In the genomic region with DNA sequence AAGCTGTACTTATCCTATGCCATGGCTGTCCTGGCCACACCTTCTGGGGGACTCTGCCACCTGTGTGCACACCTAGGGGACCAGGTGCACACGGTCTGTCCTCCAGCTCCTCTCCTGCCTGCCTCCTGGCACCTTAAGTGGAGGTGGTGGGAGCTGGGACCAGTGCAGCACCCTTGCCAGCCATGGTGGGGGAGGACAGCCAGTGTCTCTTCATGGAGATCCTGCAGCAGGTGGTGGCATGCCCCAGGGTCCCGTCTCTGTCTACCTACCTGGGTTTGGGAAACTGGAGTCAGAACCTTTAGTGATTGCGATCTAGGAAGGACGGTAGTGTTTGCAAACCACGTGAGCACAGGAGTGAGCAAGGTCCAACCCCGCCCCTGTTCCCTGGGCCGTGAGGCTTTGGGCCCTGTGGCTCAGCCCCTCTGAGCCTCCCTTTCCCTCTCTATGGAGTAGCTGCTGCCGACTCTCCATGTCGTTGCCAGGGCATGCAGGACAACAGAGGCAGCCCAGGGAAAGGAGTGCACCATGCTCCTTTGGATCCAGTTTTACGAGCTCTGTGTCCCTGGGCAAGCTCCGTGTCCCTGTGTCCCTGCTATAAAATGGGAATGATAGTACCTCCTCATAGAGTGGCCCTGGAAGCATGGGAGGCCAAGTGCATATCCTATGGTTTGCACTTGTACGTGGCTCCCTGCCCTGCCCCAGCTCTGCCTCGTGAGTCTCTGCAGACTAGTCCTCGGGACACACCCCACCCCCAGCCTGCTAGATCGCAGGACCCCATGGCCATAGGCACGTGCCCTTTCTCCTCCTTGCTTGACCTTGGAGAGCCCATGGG, we compare ENCODE assay signal across 1 cellular context.
TF ChIP-seq lines count a peak whose summit lies in the region.

No MANE protein-coding gene starts in this region.

TF ChIP-seq in HepG2, 621 proteins besides CTCF, POLR2A, EP300 and RAD21 (continued from another document and continues in another):
- TF ChIP-seq ATF7-NPFF (CRISPR knock-in tag; IDR thresholded peaks at IDR 0.05; ENCODE audit: low read depth): no peak
- TF ChIP-seq BORCS8-MEF2B (CRISPR knock-in tag; IDR thresholded peaks at IDR 0.05): no peak
- TF ChIP-seq, protein P1, sequence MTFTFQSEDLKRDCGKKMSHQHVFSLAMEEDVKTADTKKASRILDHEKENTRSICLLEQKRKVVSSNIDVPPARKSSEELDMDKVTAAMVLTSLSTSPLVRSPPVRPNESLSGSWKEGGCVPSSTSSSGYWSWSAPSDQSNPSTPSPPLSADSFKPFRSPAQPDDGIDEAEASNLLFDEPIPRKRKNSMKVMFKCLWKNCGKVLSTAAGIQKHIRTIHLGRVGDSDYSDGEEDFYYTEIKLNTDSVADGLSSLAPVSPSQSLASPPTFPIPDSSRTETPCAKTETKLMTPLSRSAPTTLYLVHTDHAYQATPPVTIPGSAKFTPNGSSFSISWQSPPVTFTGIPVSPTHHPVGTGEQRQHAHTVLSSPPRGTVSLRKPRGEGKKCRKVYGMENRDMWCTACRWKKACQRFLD (CRISPR knock-in tag; IDR thresholded peaks at IDR 0.05; ENCODE audit: borderline replicate concordance): no peak
- TF ChIP-seq, protein P2, sequence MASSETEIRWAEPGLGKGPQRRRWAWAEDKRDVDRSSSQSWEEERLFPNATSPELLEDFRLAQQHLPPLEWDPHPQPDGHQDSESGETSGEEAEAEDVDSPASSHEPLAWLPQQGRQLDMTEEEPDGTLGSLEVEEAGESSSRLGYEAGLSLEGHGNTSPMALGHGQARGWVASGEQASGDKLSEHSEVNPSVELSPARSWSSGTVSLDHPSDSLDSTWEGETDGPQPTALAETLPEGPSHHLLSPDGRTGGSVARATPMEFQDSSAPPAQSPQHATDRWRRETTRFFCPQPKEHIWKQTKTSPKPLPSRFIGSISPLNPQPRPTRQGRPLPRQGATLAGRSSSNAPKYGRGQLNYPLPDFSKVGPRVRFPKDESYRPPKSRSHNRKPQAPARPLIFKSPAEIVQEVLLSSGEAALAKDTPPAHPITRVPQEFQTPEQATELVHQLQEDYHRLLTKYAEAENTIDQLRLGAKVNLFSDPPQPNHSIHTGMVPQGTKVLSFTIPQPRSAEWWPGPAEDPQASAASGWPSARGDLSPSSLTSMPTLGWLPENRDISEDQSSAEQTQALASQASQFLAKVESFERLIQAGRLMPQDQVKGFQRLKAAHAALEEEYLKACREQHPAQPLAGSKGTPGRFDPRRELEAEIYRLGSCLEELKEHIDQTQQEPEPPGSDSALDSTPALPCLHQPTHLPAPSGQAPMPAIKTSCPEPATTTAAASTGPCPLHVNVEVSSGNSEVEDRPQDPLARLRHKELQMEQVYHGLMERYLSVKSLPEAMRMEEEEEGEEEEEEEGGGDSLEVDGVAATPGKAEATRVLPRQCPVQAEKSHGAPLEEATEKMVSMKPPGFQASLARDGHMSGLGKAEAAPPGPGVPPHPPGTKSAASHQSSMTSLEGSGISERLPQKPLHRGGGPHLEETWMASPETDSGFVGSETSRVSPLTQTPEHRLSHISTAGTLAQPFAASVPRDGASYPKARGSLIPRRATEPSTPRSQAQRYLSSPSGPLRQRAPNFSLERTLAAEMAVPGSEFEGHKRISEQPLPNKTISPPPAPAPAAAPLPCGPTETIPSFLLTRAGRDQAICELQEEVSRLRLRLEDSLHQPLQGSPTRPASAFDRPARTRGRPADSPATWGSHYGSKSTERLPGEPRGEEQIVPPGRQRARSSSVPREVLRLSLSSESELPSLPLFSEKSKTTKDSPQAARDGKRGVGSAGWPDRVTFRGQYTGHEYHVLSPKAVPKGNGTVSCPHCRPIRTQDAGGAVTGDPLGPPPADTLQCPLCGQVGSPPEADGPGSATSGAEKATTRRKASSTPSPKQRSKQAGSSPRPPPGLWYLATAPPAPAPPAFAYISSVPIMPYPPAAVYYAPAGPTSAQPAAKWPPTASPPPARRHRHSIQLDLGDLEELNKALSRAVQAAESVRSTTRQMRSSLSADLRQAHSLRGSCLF (CRISPR knock-in tag; IDR thresholded peaks at IDR 0.05; ENCODE audit: borderline replicate concordance): no peak
- no peak for TF ChIP-seq TEAD2 (CRISPR knock-in tag; IDR thresholded peaks at IDR 0.05)
- no peak for TF ChIP-seq RARG (CRISPR knock-in tag; IDR thresholded peaks at IDR 0.05; ENCODE audit: low read depth)
- TF ChIP-seq, protein P3, sequence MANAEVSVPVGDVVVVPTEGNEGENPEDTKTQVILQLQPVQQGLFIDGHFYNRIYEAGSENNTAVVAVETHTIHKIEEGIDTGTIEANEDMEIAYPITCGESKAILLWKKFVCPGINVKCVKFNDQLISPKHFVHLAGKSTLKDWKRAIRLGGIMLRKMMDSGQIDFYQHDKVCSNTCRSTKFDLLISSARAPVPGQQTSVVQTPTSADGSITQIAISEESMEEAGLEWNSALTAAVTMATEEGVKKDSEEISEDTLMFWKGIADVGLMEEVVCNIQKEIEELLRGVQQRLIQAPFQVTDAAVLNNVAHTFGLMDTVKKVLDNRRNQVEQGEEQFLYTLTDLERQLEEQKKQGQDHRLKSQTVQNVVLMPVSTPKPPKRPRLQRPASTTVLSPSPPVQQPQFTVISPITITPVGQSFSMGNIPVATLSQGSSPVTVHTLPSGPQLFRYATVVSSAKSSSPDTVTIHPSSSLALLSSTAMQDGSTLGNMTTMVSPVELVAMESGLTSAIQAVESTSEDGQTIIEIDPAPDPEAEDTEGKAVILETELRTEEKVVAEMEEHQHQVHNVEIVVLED (CRISPR knock-in tag; IDR thresholded peaks at IDR 0.05; ENCODE audit: borderline replicate concordance): peak; percentile 35; the same call in 1 of the 2 replicates
- TF ChIP-seq ZNF207 (IDR thresholded peaks at IDR 0.05; ENCODE audit: borderline replicate concordance): no peak
- no peak for TF ChIP-seq ZNF30 (CRISPR knock-in tag; IDR thresholded peaks at IDR 0.05)
- TF ChIP-seq SP2 (CRISPR knock-in tag; IDR thresholded peaks at IDR 0.05): no peak
- TF ChIP-seq, protein P4, sequence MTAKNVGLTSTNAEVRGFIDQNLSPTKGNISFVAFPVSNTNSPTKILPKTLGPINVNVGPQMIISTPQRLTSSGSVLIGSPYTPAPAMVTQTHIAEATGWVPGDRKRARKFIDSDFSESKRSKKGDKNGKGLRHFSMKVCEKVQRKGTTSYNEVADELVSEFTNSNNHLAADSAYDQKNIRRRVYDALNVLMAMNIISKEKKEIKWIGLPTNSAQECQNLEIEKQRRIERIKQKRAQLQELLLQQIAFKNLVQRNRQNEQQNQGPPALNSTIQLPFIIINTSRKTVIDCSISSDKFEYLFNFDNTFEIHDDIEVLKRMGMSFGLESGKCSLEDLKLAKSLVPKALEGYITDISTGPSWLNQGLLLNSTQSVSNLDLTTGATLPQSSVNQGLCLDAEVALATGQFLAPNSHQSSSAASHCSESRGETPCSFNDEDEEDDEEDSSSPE (CRISPR knock-in tag; IDR thresholded peaks at IDR 0.05): peak; percentile 51; the same call in 1 of the 2 replicates
- TF ChIP-seq ZNF552 (CRISPR knock-in tag; IDR thresholded peaks at IDR 0.05; ENCODE audit: borderline replicate concordance): peak; percentile 25; the same call in 1 of the 2 replicates
- TF ChIP-seq KDM1A (CRISPR knock-in tag; IDR thresholded peaks at IDR 0.05): no peak
- TF ChIP-seq ZNF878 (CRISPR knock-in tag; IDR thresholded peaks at IDR 0.05): no peak
- TF ChIP-seq YEATS4 (CRISPR knock-in tag; IDR thresholded peaks at IDR 0.05; ENCODE audit: borderline replicate concordance): peak; percentile 49; the same call in 1 of the 2 replicates
- TF ChIP-seq KLF16 (CRISPR knock-in tag; IDR thresholded peaks at IDR 0.05): 0 out of 4 replicates have a peak, but pooled peaks of 1 of the 2 experiments have one; percentile 29
- TF ChIP-seq, protein P5, sequence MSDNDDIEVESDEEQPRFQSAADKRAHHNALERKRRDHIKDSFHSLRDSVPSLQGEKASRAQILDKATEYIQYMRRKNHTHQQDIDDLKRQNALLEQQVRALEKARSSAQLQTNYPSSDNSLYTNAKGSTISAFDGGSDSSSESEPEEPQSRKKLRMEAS (IDR thresholded peaks at IDR 0.05): peak; percentile 73
- 0 out of 2 replicates have a peak, but pooled peaks have one; percentile 42 for TF ChIP-seq ZKSCAN8 (CRISPR knock-in tag; IDR thresholded peaks at IDR 0.05; ENCODE audit: borderline replicate concordance)
- no peak; the same call in 1 of the 2 replicates for TF ChIP-seq HMG20A (CRISPR knock-in tag; IDR thresholded peaks at IDR 0.05; ENCODE audit: borderline replicate concordance)
- no peak for TF ChIP-seq RFXANK (CRISPR knock-in tag; IDR thresholded peaks at IDR 0.05)
- TF ChIP-seq ZNF350 (CRISPR knock-in tag; IDR thresholded peaks at IDR 0.05; ENCODE audit: borderline replicate concordance, low read depth): peak; percentile 16; the same call in 1 of the 2 replicates
- TF ChIP-seq, protein P6, sequence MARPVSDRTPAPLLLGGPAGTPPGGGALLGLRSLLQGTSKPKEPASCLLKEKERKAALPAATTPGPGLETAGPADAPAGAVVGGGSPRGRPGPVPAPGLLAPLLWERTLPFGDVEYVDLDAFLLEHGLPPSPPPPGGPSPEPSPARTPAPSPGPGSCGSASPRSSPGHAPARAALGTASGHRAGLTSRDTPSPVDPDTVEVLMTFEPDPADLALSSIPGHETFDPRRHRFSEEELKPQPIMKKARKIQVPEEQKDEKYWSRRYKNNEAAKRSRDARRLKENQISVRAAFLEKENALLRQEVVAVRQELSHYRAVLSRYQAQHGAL (CRISPR knock-in tag; IDR thresholded peaks at IDR 0.05; ENCODE audit: not compliant biosample characterization): no peak
- 0 out of 2 replicates have a peak, but pooled peaks have one; percentile 19 for TF ChIP-seq ZNF550 (CRISPR knock-in tag; IDR thresholded peaks at IDR 0.05; ENCODE audit: borderline replicate concordance)
- TF ChIP-seq STAT5B (CRISPR knock-in tag; IDR thresholded peaks at IDR 0.05): 0 out of 2 replicates have a peak, but pooled peaks have one; percentile 67
- TF ChIP-seq PHF8 (CRISPR knock-in tag; IDR thresholded peaks at IDR 0.05): peak; percentile 79
- 0 out of 2 replicates have a peak, but pooled peaks have one; percentile 45 for TF ChIP-seq NFE2L1 (CRISPR knock-in tag; IDR thresholded peaks at IDR 0.05; ENCODE audit: borderline replicate concordance)
- TF ChIP-seq, protein P7, sequence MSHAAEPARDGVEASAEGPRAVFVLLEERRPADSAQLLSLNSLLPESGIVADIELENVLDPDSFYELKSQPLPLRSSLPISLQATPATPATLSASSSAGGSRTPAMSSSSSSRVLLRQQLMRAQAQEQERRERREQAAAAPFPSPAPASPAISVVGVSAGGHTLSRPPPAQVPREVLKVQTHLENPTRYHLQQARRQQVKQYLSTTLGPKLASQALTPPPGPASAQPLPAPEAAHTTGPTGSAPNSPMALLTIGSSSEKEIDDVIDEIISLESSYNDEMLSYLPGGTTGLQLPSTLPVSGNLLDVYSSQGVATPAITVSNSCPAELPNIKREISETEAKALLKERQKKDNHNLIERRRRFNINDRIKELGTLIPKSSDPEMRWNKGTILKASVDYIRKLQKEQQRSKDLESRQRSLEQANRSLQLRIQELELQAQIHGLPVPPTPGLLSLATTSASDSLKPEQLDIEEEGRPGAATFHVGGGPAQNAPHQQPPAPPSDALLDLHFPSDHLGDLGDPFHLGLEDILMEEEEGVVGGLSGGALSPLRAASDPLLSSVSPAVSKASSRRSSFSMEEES (CRISPR knock-in tag; IDR thresholded peaks at IDR 0.05): peak; percentile 88
- TF ChIP-seq, protein P8, sequence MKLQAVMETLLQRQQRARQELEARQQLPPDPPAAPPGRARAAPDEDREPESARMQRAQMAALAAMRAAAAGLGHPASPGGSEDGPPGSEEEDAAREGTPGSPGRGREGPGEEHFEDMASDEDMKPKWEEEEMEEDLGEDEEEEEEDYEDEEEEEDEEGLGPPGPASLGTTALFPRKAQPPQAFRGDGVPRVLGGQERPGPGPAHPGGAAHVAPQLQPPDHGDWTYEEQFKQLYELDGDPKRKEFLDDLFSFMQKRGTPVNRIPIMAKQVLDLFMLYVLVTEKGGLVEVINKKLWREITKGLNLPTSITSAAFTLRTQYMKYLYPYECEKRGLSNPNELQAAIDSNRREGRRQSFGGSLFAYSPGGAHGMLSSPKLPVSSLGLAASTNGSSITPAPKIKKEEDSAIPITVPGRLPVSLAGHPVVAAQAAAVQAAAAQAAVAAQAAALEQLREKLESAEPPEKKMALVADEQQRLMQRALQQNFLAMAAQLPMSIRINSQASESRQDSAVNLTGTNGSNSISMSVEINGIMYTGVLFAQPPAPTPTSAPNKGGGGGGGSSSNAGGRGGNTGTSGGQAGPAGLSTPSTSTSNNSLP (IDR thresholded peaks at IDR 0.05; ENCODE audit: low read depth, low read length): no peak
- TF ChIP-seq RXRA (CRISPR knock-in tag; IDR thresholded peaks at IDR 0.05): 0 out of 2 replicates have a peak, but pooled peaks have one; percentile 46
- TF ChIP-seq TBX2 (CRISPR knock-in tag; IDR thresholded peaks at IDR 0.05; ENCODE audit: borderline replicate concordance): peak; percentile 31; the same call in 1 of the 2 replicates
- TF ChIP-seq, protein P9, sequence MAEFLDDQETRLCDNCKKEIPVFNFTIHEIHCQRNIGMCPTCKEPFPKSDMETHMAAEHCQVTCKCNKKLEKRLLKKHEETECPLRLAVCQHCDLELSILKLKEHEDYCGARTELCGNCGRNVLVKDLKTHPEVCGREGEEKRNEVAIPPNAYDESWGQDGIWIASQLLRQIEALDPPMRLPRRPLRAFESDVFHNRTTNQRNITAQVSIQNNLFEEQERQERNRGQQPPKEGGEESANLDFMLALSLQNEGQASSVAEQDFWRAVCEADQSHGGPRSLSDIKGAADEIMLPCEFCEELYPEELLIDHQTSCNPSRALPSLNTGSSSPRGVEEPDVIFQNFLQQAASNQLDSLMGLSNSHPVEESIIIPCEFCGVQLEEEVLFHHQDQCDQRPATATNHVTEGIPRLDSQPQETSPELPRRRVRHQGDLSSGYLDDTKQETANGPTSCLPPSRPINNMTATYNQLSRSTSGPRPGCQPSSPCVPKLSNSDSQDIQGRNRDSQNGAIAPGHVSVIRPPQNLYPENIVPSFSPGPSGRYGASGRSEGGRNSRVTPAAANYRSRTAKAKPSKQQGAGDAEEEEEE (CRISPR knock-in tag; IDR thresholded peaks at IDR 0.05; ENCODE audit: borderline replicate concordance): no peak
- TF ChIP-seq ZNF430 (CRISPR knock-in tag; IDR thresholded peaks at IDR 0.05): no peak
- no peak for TF ChIP-seq ZNF839 (CRISPR knock-in tag; IDR thresholded peaks at IDR 0.05; ENCODE audit: borderline replicate concordance)
- TF ChIP-seq SRY (CRISPR knock-in tag; IDR thresholded peaks at IDR 0.05): no peak; the same call in 1 of the 2 replicates
- TF ChIP-seq, protein P10, sequence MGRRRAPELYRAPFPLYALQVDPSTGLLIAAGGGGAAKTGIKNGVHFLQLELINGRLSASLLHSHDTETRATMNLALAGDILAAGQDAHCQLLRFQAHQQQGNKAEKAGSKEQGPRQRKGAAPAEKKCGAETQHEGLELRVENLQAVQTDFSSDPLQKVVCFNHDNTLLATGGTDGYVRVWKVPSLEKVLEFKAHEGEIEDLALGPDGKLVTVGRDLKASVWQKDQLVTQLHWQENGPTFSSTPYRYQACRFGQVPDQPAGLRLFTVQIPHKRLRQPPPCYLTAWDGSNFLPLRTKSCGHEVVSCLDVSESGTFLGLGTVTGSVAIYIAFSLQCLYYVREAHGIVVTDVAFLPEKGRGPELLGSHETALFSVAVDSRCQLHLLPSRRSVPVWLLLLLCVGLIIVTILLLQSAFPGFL (CRISPR knock-in tag; IDR thresholded peaks at IDR 0.05): no peak
